ENCODE assay signal across 25 cellular contexts in genomic region chr2:85956647-85957039, GRCh38.
DNase-seq lines count a peak whose midpoint lies in the region; ATAC-seq and TF ChIP-seq lines count a peak whose summit lies in the region.
"Had no signal": no experiment of that assay in that cellular context is flagged by ENCODE, and none has a peak within 500 bp of the region (broad histone marks: within the 10 kb centered on the region; RNA-seq: fewer than 3 reads in every experiment).

No MANE protein-coding gene starts in this region.

- H3K4me3 Mint-ChIP-seq in activated naive CD8-positive, alpha-beta T cell treated with anti-CD3 and anti-CD28 coated beads, Interleukin-2, amount 50 U/mL, for 24 hours: no peak overlapping the region
- H3K4me3 Mint-ChIP-seq in activated T-cell treated with anti-CD3 and anti-CD28 coated beads, Interleukin-2, amount 50 U/mL, for 4 hours: no peak overlapping the region
- H3K4me3 Mint-ChIP-seq: activated CD8-positive, alpha-beta T cell treated with anti-CD3 and anti-CD28 coated beads for 36 hours; activated naive CD8-positive, alpha-beta T cell; CD4-positive, CD25-positive, alpha-beta regulatory T cell; neural crest cell; stimulated activated effector memory CD8-positive, alpha-beta T cell treated with anti-CD3 and anti-CD28 coated beads, Interleukin-12 subunit alpha, Interleukin-12 subunit beta, amount 100 ng/mL, for 72 hours had no signal

- no peak for TF ChIP-seq POLR2A in upper lobe of left lung (IDR thresholded peaks at IDR 0.05)

- H3K4me2 ChIP-seq in mammary epithelial cell (ENCODE audit: insufficient read depth, low read depth, low read length): peak overlapping the region; percentile 64

- H3K27ac ChIP-seq in mammary epithelial cell (ENCODE audit: insufficient read depth, low read depth, low read length) (peak overlapping the region; percentile 50), upper lobe of left lung (peak overlapping the region in 3 of 4 donors; percentile 41 to 64 (median 61))
- H3K27ac ChIP-seq: right lobe of liver had no signal

- CTCF ChIA-PET in mammary epithelial cell (lab: Charles Lee; ENCODE audit: low non-redundant PET): no interaction called here

- DNase-seq in DMS53 (lab: John Stamatoyannopoulos, UW) (peak; percentile 37), DMS53 treated with DMSO at 0.1 percent for 48 hours (lab: John Stamatoyannopoulos, UW; ENCODE audit: unreplicated experiment) (no peak), mammary epithelial cell (no peak), islet precursor cell (peak; percentile 24), upper lobe of left lung (no peak)
- no peak for DNase-seq in activated naive CD8-positive, alpha-beta T cell treated with anti-CD3 and anti-CD28 coated beads, Interleukin-2, amount 50 U/mL, for 24 hours
- no peak for DNase-seq in activated T-cell treated with anti-CD3 and anti-CD28 coated beads, Interleukin-2, amount 50 U/mL, for 4 hours
- DNase-seq: 8988T; activated CD4-positive, CD25-positive, alpha-beta regulatory T cell treated with anti-CD3 and anti-CD28 coated beads, Interleukin-2, amount 50 U/mL, for 72 hours; activated CD8-positive, alpha-beta T cell treated with anti-CD3 and anti-CD28 coated beads for 36 hours; CD4-positive, CD25-positive, alpha-beta regulatory T cell; central memory CD4-positive, alpha-beta T cell; GOT3; NCI-H2029 treated with DMSO at 0.1 percent for 48 hours; NCI-H226; NCI-H774; right lobe of liver; RPMI8226; stimulated activated CD4-positive, alpha-beta T cell treated with anti-CD3 and anti-CD28 coated beads, Interleukin-4, amount 100 ng/mL, for 24 hours; substantia nigra; T-helper 1 cell had no signal

- H2AFZ ChIP-seq in mammary epithelial cell (ENCODE audit: low read depth, low read length): peak overlapping the region; percentile 52

- H3K4me3 ChIP-seq in mammary epithelial cell (replicated peaks in 1 of 3; ENCODE audit: insufficient read depth in 1 of 3, low read depth in 2 of 3, low read length in 3 of 3) (no peak overlapping the region), upper lobe of left lung (no peak overlapping the region)
- H3K4me3 ChIP-seq: right lobe of liver had no signal

- dilution Hi-C loops in mammary epithelial cell (cut with HindIII; ENCODE audit: low sequenced_read_pairs): no loop called here

- TF ChIP-seq EP300 in upper lobe of left lung (IDR thresholded peaks at IDR 0.05): no peak

- no peak for ATAC-seq in upper lobe of left lung (ENCODE audit: low FRiP score in 2 of 2)
- no peak for ATAC-seq in HG03108 (IDR thresholded peaks at IDR 0.05; ENCODE audit: unreplicated experiment)
- no peak for ATAC-seq in activated naive CD8-positive, alpha-beta T cell treated with anti-CD3 and anti-CD28 coated beads, Interleukin-2, amount 50 U/mL, for 24 hours
- no peak for ATAC-seq in activated T-cell treated with anti-CD3 and anti-CD28 coated beads, Interleukin-2, amount 50 U/mL, for 4 hours
- ATAC-seq: activated CD8-positive, alpha-beta T cell treated with anti-CD3 and anti-CD28 coated beads for 36 hours; right lobe of liver; stimulated activated effector memory CD8-positive, alpha-beta T cell treated with anti-CD3 and anti-CD28 coated beads, Interleukin-12 subunit alpha, Interleukin-12 subunit beta, amount 100 ng/mL, for 72 hours had no signal

- BruUV-seq in mammary epithelial cell (replicated peaks; lab: Mats Ljungman, UMichigan): no TSS peak

- H3K27me3 ChIP-seq in mammary epithelial cell (ENCODE audit: insufficient read depth, low read length): no peaks in the 10 kb centered on the region
- H3K27me3 ChIP-seq in upper lobe of left lung: no peaks in the 10 kb centered on the region
- H3K27me3 ChIP-seq: right lobe of liver had no signal

- H3K9ac ChIP-seq in mammary epithelial cell (ENCODE audit: insufficient read depth, low read length): no peak overlapping the region

- in situ Hi-C loops in mammary epithelial cell (cut with MboI; ENCODE audit: low sequenced_read_pairs in 2 of 2): no loop called here

- H3K36me3 Mint-ChIP-seq in activated naive CD8-positive, alpha-beta T cell treated with anti-CD3 and anti-CD28 coated beads, Interleukin-2, amount 50 U/mL, for 24 hours (ENCODE audit: low read depth): no peaks in the 10 kb centered on the region
- H3K36me3 Mint-ChIP-seq in activated T-cell treated with anti-CD3 and anti-CD28 coated beads, Interleukin-2, amount 50 U/mL, for 4 hours (ENCODE audit: insufficient read depth): no peaks in the 10 kb centered on the region
- H3K36me3 Mint-ChIP-seq: activated naive CD8-positive, alpha-beta T cell; CD4-positive, CD25-positive, alpha-beta regulatory T cell; stimulated activated effector memory CD8-positive, alpha-beta T cell treated with anti-CD3 and anti-CD28 coated beads, Interleukin-12 subunit alpha, Interleukin-12 subunit beta, amount 100 ng/mL, for 72 hours had no signal

- H3K27me3 Mint-ChIP-seq in activated naive CD8-positive, alpha-beta T cell treated with anti-CD3 and anti-CD28 coated beads, Interleukin-2, amount 50 U/mL, for 24 hours: no peaks in the 10 kb centered on the region
- no peaks in the 10 kb centered on the region for H3K27me3 Mint-ChIP-seq in activated T-cell treated with anti-CD3 and anti-CD28 coated beads, Interleukin-2, amount 50 U/mL, for 4 hours (ENCODE audit: low read depth)
- H3K27me3 Mint-ChIP-seq: activated CD8-positive, alpha-beta T cell treated with anti-CD3 and anti-CD28 coated beads for 36 hours; activated naive CD8-positive, alpha-beta T cell; CD4-positive, CD25-positive, alpha-beta regulatory T cell had no signal

- H3K4me1 ChIP-seq in mammary epithelial cell (ENCODE audit: insufficient read depth, low read length) (peaks cover 15% of the 10 kb centered on the region), upper lobe of left lung (peaks cover 3 to 23% (median 13%) of the 10 kb centered on the region in 4 donors)

- intact Hi-C loops in mammary epithelial cell (cut with micrococcal nuclease): no loop called here

- H3K9me3 ChIP-seq in mammary epithelial cell (replicated peaks; ENCODE audit: insufficient read depth, low read length) (no peaks in the 10 kb centered on the region), upper lobe of left lung (peaks cover 0 to 3% (median 0%) of the 10 kb centered on the region in 4 donors)
- H3K9me3 ChIP-seq: right lobe of liver had no signal

- no peaks in the 10 kb centered on the region for H3K4me1 Mint-ChIP-seq in activated naive CD8-positive, alpha-beta T cell treated with anti-CD3 and anti-CD28 coated beads, Interleukin-2, amount 50 U/mL, for 24 hours
- H3K4me1 Mint-ChIP-seq in activated T-cell treated with anti-CD3 and anti-CD28 coated beads, Interleukin-2, amount 50 U/mL, for 4 hours (ENCODE audit: low read depth): no peaks in the 10 kb centered on the region
- H3K4me1 Mint-ChIP-seq: CD4-positive, CD25-positive, alpha-beta regulatory T cell had no signal

- 82% methylated on average over 4 of the region's 4 CpGs for WGBS in mammary epithelial cell (ENCODE audit: low coverage, missing lambda C conversion rate)
- WGBS in upper lobe of left lung, 2 donors: 85 to 90% methylated on average over 4 of the region's 4 CpGs

- H3K9me3 Mint-ChIP-seq in activated naive CD8-positive, alpha-beta T cell treated with anti-CD3 and anti-CD28 coated beads, Interleukin-2, amount 50 U/mL, for 24 hours: no peaks in the 10 kb centered on the region
- no peaks in the 10 kb centered on the region for H3K9me3 Mint-ChIP-seq in activated T-cell treated with anti-CD3 and anti-CD28 coated beads, Interleukin-2, amount 50 U/mL, for 4 hours
- H3K9me3 Mint-ChIP-seq: activated CD8-positive, alpha-beta T cell treated with anti-CD3 and anti-CD28 coated beads for 36 hours; neural crest cell; stimulated activated effector memory CD8-positive, alpha-beta T cell treated with anti-CD3 and anti-CD28 coated beads, Interleukin-12 subunit alpha, Interleukin-12 subunit beta, amount 100 ng/mL, for 72 hours had no signal

- H3K27ac Mint-ChIP-seq in activated naive CD8-positive, alpha-beta T cell treated with anti-CD3 and anti-CD28 coated beads, Interleukin-2, amount 50 U/mL, for 24 hours: no peak overlapping the region
- H3K27ac Mint-ChIP-seq: activated CD8-positive, alpha-beta T cell treated with anti-CD3 and anti-CD28 coated beads for 36 hours; activated naive CD8-positive, alpha-beta T cell; stimulated activated effector memory CD8-positive, alpha-beta T cell treated with anti-CD3 and anti-CD28 coated beads, Interleukin-12 subunit alpha, Interleukin-12 subunit beta, amount 100 ng/mL, for 72 hours had no signal

- H4K20me1 ChIP-seq in mammary epithelial cell (ENCODE audit: insufficient read depth, low read length): no peaks in the 10 kb centered on the region

- H3K79me2 ChIP-seq in mammary epithelial cell (ENCODE audit: insufficient read depth, low read length): no peaks in the 10 kb centered on the region

- H3K36me3 ChIP-seq in mammary epithelial cell (ENCODE audit: insufficient read depth, low read length) (no peaks in the 10 kb centered on the region), upper lobe of left lung (no peaks in the 10 kb centered on the region)
- H3K36me3 ChIP-seq: right lobe of liver had no signal

- TF ChIP-seq CTCF in mammary epithelial cell (conservative IDR thresholded peaks at IDR 0.05 in 1 of 2, IDR thresholded peaks at IDR 0.05 in 1 of 2; ENCODE audit: extremely low read depth in 1 of 2, insufficient read depth in 1 of 2, low read depth in 1 of 2, low read length in 2 of 2) (no peak), upper lobe of left lung (IDR thresholded peaks at IDR 0.05) (no peak)

Comparison
In these comparisons a context has a peak if more than half of its experiments do, and no peak if none do; other contexts are left out.
1. DNase-seq: peak in DMS53 (single experiment) and islet precursor cell (single experiment); none in DMS53 treated with DMSO at 0.1 percent for 48 hours (single experiment), mammary epithelial cell (single experiment), upper lobe of left lung (0 of 2), activated naive CD8-positive, alpha-beta T cell treated with anti-CD3 and anti-CD28 coated beads, Interleukin-2, amount 50 U/mL, for 24 hours (single experiment) and activated T-cell treated with anti-CD3 and anti-CD28 coated beads, Interleukin-2, amount 50 U/mL, for 4 hours (single experiment).